ENCODE assay signal across 1 cellular context in the genomic region with DNA sequence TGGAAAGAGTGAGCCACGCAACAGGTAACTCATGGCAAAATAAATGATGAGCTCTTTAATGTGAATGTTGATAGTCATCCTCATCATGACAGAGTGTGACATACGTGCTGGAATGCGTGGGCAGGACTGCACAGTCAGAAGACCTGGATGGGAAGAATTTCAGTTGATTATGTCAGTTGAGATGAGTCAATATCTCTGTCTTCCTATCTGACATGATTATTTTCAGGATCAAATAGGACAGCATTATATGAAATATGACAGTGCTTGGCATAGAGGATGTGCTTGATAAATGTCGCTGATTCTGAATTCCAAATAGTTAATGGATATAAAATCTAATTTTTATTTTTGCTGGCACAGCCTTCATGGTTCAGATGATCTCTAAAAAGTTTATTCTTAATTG.
A peak's percentile ranks its signal among the peaks of the same experiment; 100 is the strongest.
TF ChIP-seq lines count a peak whose summit lies in the region.

No MANE protein-coding gene starts in this region.

TF ChIP-seq in SK-N-SH treated with all-trans-retinoic acid at 6 μM for 48 hours, 23 proteins besides CTCF, POLR2A, EP300 and RAD21 (continued from another document):
- TF ChIP-seq TSHZ2 (CRISPR knock-in tag; IDR thresholded peaks at IDR 0.05) (0 out of 2 replicates have a peak, but pooled peaks have one; percentile 36), SNAI2 (CRISPR knock-in tag; IDR thresholded peaks at IDR 0.05) (no peak), CSDC2 (CRISPR knock-in tag; IDR thresholded peaks at IDR 0.05) (no peak)
